ENCODE assay signal across 1 cellular context in genomic region chr17:46167826-46168569, GRCh38.
TF ChIP-seq lines count a peak whose summit lies in the region.

No MANE protein-coding gene starts in this region.

TF ChIP-seq in HepG2, 621 proteins besides CTCF, POLR2A, EP300 and RAD21 (continued from another document and continues in another):
- TF ChIP-seq REST (IDR thresholded peaks at IDR 0.05; ENCODE audit: borderline replicate concordance in 1 of 2, low read depth in 1 of 2, low read length in 2 of 2): no peak
- no peak for TF ChIP-seq HNF4G (IDR thresholded peaks at IDR 0.05; ENCODE audit: borderline replicate concordance, low read depth, low read length)
- TF ChIP-seq HNF4G (CRISPR knock-in tag; IDR thresholded peaks at IDR 0.05; ENCODE audit: borderline replicate concordance, low read depth): no peak
- TF ChIP-seq ZFYVE20 (CRISPR knock-in tag; IDR thresholded peaks at IDR 0.05; ENCODE audit: borderline replicate concordance, low read depth): no peak
- TF ChIP-seq MXD4 (CRISPR knock-in tag; IDR thresholded peaks at IDR 0.05): no peak
- TF ChIP-seq ZNF775 (CRISPR knock-in tag; IDR thresholded peaks at IDR 0.05; ENCODE audit: borderline replicate concordance): no peak
- no peak for TF ChIP-seq SNAPC2 (CRISPR knock-in tag; IDR thresholded peaks at IDR 0.05)
- no peak for TF ChIP-seq ZNF570 (CRISPR knock-in tag; IDR thresholded peaks at IDR 0.05; ENCODE audit: borderline replicate concordance)
- TF ChIP-seq KDM1A (CRISPR knock-in tag; IDR thresholded peaks at IDR 0.05): no peak
- no peak for TF ChIP-seq POLR2G (IDR thresholded peaks at IDR 0.05; ENCODE audit: low read depth, low read length)
- TF ChIP-seq ZSCAN25 (CRISPR knock-in tag; IDR thresholded peaks at IDR 0.05): no peak
- no peak for TF ChIP-seq ATF1 (CRISPR knock-in tag; IDR thresholded peaks at IDR 0.05)
- no peak for TF ChIP-seq TP53 (CRISPR knock-in tag; conservative IDR thresholded peaks at IDR 0.05)
- no peak for TF ChIP-seq KAT7 (CRISPR knock-in tag; IDR thresholded peaks at IDR 0.05; ENCODE audit: borderline replicate concordance)
- no peak for TF ChIP-seq ERF (CRISPR knock-in tag; IDR thresholded peaks at IDR 0.05)
- no peak for TF ChIP-seq ZBTB25 (CRISPR knock-in tag; IDR thresholded peaks at IDR 0.05)
- TF ChIP-seq ZNF687 (CRISPR knock-in tag; IDR thresholded peaks at IDR 0.05): peak; percentile 42
- TF ChIP-seq ZNF367 (CRISPR knock-in tag; IDR thresholded peaks at IDR 0.05; ENCODE audit: borderline replicate concordance): no peak
- TF ChIP-seq ZNF24 (IDR thresholded peaks at IDR 0.05): no peak
- peak; percentile 82 for TF ChIP-seq ZNF770 (CRISPR knock-in tag; IDR thresholded peaks at IDR 0.05)
- no peak for TF ChIP-seq ZNF883 (CRISPR knock-in tag; IDR thresholded peaks at IDR 0.05; ENCODE audit: not compliant biosample characterization)
- TF ChIP-seq ZBTB40 (IDR thresholded peaks at IDR 0.05): no peak
- TF ChIP-seq ZBTB40 (CRISPR knock-in tag; IDR thresholded peaks at IDR 0.05): no peak
- no peak for TF ChIP-seq MXI1 (IDR thresholded peaks at IDR 0.05; ENCODE audit: borderline replicate concordance, low read depth, low read length)
- no peak for TF ChIP-seq ZNF101 (CRISPR knock-in tag; IDR thresholded peaks at IDR 0.05; ENCODE audit: borderline replicate concordance, low read depth)
- TF ChIP-seq PBX2 (CRISPR knock-in tag; IDR thresholded peaks at IDR 0.05): no peak
- TF ChIP-seq CEBPB (IDR thresholded peaks at IDR 0.05; ENCODE audit: borderline replicate concordance, low read depth, low read length): peak; percentile 53; the same call in 1 of the 2 replicates
- 0 out of 2 replicates have a peak, but pooled peaks have one; percentile 38 for TF ChIP-seq ZMYM3 (CRISPR knock-in tag; IDR thresholded peaks at IDR 0.05)
- TF ChIP-seq ZFP62 (CRISPR knock-in tag; IDR thresholded peaks at IDR 0.05): no peak
- TF ChIP-seq BCL6 (CRISPR knock-in tag; IDR thresholded peaks at IDR 0.05): peak; percentile 34; the same call in 1 of the 2 replicates
- TF ChIP-seq ZSCAN9 (CRISPR knock-in tag; IDR thresholded peaks at IDR 0.05; ENCODE audit: borderline replicate concordance): 0 out of 2 replicates have a peak, but pooled peaks have one; percentile 36
- no peak for TF ChIP-seq ZNF383 (CRISPR knock-in tag; IDR thresholded peaks at IDR 0.05; ENCODE audit: borderline replicate concordance)
- TF ChIP-seq ELF1 (CRISPR knock-in tag; IDR thresholded peaks at IDR 0.05): no peak
- TF ChIP-seq DDIT3 (CRISPR knock-in tag; IDR thresholded peaks at IDR 0.05): no peak
- no peak for TF ChIP-seq JUND (CRISPR knock-in tag; IDR thresholded peaks at IDR 0.05)
- no peak for TF ChIP-seq RFXAP (CRISPR knock-in tag; IDR thresholded peaks at IDR 0.05; ENCODE audit: borderline replicate concordance)
- no peak for TF ChIP-seq ZSCAN20 (CRISPR knock-in tag; IDR thresholded peaks at IDR 0.05; ENCODE audit: borderline replicate concordance)
- peak; percentile 99 for TF ChIP-seq ZBTB38 (CRISPR knock-in tag; IDR thresholded peaks at IDR 0.05)
- TF ChIP-seq PCBP1 (IDR thresholded peaks at IDR 0.05; ENCODE audit: borderline replicate concordance, low read depth, low read length): no peak
- TF ChIP-seq STAT5B (CRISPR knock-in tag; IDR thresholded peaks at IDR 0.05): no peak
- no peak for TF ChIP-seq HNRNPK (IDR thresholded peaks at IDR 0.05; ENCODE audit: low read depth, low read length, poor library complexity, severe bottlenecking)
